25 cellular contexts compared by ENCODE assay signal in genomic region chr19:35505956-35506355, GRCh38. TPM values are rescaled to one million over a fixed set of nuclear protein-coding genes. Genes with fewer than 3 reads are reported as not detected.
"Had no signal": no experiment of that assay in that cellular context is flagged by ENCODE, and none has a peak within 500 bp of the region (broad histone marks: within the 10 kb centered on the region; RNA-seq: fewer than 3 reads in every experiment).

No MANE protein-coding gene starts in this region.

- H3K27ac ChIP-seq: HL-60, SJSA1, SK-N-MC had no signal

- DNase-seq: KBM-7, MV-4-11, NCI-H1048, NCI-H1105, NCI-H1417, NCI-H1436 treated with DMSO at 0.1 percent for 48 hours, NCI-H1694, NCI-H187 treated with DMSO at 0.1 percent for 48 hours, NCI-H2081, NCI-H2107, NCI-H2227 treated with DMSO at 0.1 percent for 48 hours, NCI-H524, NCI-H69, NCI-H774, Right ventricle myocardium superior, RPMI8226, SIG-M5 had no signal

- FAIRE-seq: HTR-8/SVneo, RCC 7860 had no signal

- H3K4me3 ChIP-seq: SJSA1, SK-N-MC had no signal

- H3K36me3 ChIP-seq: SJSA1 had no signal

RNA-seq across cellular contexts. Expression of gene DMKN, which starts 7.5 kb away (rescaled TPM):
- total RNA-seq: SJSA1 had no signal

RNA-seq across cellular contexts. Expression of gene KRTDAP, which starts 15.7 kb away (rescaled TPM):
- total RNA-seq: LHCN-M2, MCF 10A, NCI-H460, Right ventricle myocardium superior, SJSA1 had no signal

RNA-seq across cellular contexts. Expression of gene SBSN, which starts 22.2 kb away (rescaled TPM):
- total RNA-seq: LHCN-M2, MCF 10A, NCI-H460, Right ventricle myocardium superior, SJSA1 had no signal

RNA-seq across cellular contexts. Expression of gene GAPDHS, which starts 27.3 kb away (rescaled TPM):
- total RNA-seq: LHCN-M2, MCF 10A, NCI-H460, Right ventricle myocardium superior, SJSA1 had no signal
